Comparison of ENCODE assay signal across 10 cellular contexts in genomic region chr17:59381716-59382570, GRCh38. TPM values are rescaled to one million over a fixed set of nuclear protein-coding genes. Genes with fewer than 3 reads are reported as not detected.
DNase-seq lines count a peak whose midpoint lies in the region; ATAC-seq and TF ChIP-seq lines count a peak whose summit lies in the region.
"Had no signal": no experiment of that assay in that cellular context is flagged by ENCODE, and none has a peak within 500 bp of the region (broad histone marks: within the 10 kb centered on the region; RNA-seq: fewer than 3 reads in every experiment).

No MANE protein-coding gene starts in this region.

- TF ChIP-seq CTCF in colonic mucosa (IDR thresholded peaks at IDR 0.05) (no peak), mesothelial cell of epicardium (IDR thresholded peaks at IDR 0.05; ENCODE audit: unreplicated experiment) (no peak)

- H3K36me3 Mint-ChIP-seq in mesothelial cell of epicardium = peaks cover 2% of the 10 kb centered on the region

- H3K4me1 ChIP-seq in colonic mucosa = peaks cover 28% of the 10 kb centered on the region
- H3K4me1 ChIP-seq: A549 had no signal

- peaks cover 15% of the 10 kb centered on the region for H3K4me1 Mint-ChIP-seq in mesothelial cell of epicardium

- ATAC-seq in HG03442 (IDR thresholded peaks at IDR 0.05; ENCODE audit: unreplicated experiment) = no peak

- no peak overlapping the region for H3K4me3 ChIP-seq in colonic mucosa
- H3K4me3 ChIP-seq: A549 had no signal

- DNase-seq in NCI-H748 (lab: John Stamatoyannopoulos, UW; ENCODE audit: unreplicated experiment) (peak; percentile 56), NCI-H748 treated with DMSO at 0.1 percent for 48 hours (lab: John Stamatoyannopoulos, UW) (no peak), colonic mucosa (peak; percentile 84), mesothelial cell of epicardium (ENCODE audit: low spot score in 2 of 2, unreplicated experiment in 2 of 2) (no peak), NCI-H524 treated with DMSO at 0.1 percent for 48 hours (lab: John Stamatoyannopoulos, UW) (no peak), posterior vena cava (ENCODE audit: low spot score) (no peak)
- DNase-seq: NK-92 treated with Interleukin-12 subunit alpha and Interleukin-12 subunit beta, amount 100 ng/mL, for 24 hours had no signal

- H3K27ac ChIP-seq in colonic mucosa (peak overlapping the region; percentile 66), temporal lobe (ENCODE audit: low read depth, low read length) (peak overlapping the region; percentile 99)
- H3K27ac ChIP-seq: A549 had no signal

- no peaks in the 10 kb centered on the region for H3K36me3 ChIP-seq in colonic mucosa

- no peak overlapping the region for H3K4me3 Mint-ChIP-seq in mesothelial cell of epicardium

- peaks cover 3% of the 10 kb centered on the region for H3K9me3 Mint-ChIP-seq in mesothelial cell of epicardium

- H3K27ac Mint-ChIP-seq in mesothelial cell of epicardium = peak overlapping the region; percentile 75

- no peaks in the 10 kb centered on the region for H3K9me3 ChIP-seq in colonic mucosa
- H3K9me3 ChIP-seq: A549 had no signal

- peak overlapping the region in 1 of 2 donors; percentile 80 for H3K9ac ChIP-seq in colonic mucosa (ENCODE audit: low read depth in 2 of 2, low read length in 2 of 2)

- no peaks in the 10 kb centered on the region for H3K27me3 ChIP-seq in colonic mucosa

- intact Hi-C loops in colonic mucosa (cut with DNase I) = no loop called here
- intact Hi-C loops in posterior vena cava (cut with DNase I) = no loop called here

- no peaks in the 10 kb centered on the region for H3K27me3 Mint-ChIP-seq in mesothelial cell of epicardium (ENCODE audit: low read depth)

RNA-seq across cellular contexts. Expression of gene YPEL2, which starts 50.5 kb away (rescaled TPM):
- total RNA-seq in colonic mucosa (10 to 100 TPM; 17.2 to 25.7 TPM), mesothelial cell of epicardium (7.5 to 9.9 TPM (median 8.7 TPM) in 3 replicates), temporal lobe (7.4 TPM), posterior vena cava (10 to 100 TPM; 25.8 to 40.3 TPM)

Comparison
In these comparisons a context has a peak if more than half of its experiments do, and no peak if none do; other contexts are left out.
1. DNase-seq: peak in NCI-H748 (single experiment) and colonic mucosa (single experiment); none in NCI-H748 treated with DMSO at 0.1 percent for 48 hours (single experiment), mesothelial cell of epicardium (0 of 2), NCI-H524 treated with DMSO at 0.1 percent for 48 hours (single experiment) and posterior vena cava (single experiment).